ENCODE assay signal across 1 cellular context in the genomic region with DNA sequence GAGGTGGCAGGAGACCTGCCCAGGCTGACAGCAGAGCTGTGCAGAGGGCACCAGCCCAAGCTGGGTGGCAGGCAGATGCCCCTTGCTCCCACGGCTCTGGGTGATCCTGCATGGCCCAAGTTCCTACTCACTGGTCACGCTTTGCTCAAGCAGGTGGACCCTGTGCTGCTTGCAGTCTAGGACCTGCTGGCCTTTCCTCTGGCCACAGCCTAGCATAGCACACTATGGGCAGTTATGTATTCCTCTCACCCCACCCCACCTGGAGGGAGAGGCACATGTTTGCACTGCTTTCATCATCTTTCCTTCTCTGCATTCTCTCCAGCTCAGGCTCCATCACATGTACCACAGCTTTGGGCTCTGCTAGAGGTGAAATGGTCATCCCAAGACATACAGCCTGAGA.
TF ChIP-seq lines count a peak whose summit lies in the region.

No MANE protein-coding gene starts in this region.

TF ChIP-seq in HepG2, 621 proteins besides CTCF, POLR2A, EP300 and RAD21 (continued from another document):
- TF ChIP-seq, protein P1, sequence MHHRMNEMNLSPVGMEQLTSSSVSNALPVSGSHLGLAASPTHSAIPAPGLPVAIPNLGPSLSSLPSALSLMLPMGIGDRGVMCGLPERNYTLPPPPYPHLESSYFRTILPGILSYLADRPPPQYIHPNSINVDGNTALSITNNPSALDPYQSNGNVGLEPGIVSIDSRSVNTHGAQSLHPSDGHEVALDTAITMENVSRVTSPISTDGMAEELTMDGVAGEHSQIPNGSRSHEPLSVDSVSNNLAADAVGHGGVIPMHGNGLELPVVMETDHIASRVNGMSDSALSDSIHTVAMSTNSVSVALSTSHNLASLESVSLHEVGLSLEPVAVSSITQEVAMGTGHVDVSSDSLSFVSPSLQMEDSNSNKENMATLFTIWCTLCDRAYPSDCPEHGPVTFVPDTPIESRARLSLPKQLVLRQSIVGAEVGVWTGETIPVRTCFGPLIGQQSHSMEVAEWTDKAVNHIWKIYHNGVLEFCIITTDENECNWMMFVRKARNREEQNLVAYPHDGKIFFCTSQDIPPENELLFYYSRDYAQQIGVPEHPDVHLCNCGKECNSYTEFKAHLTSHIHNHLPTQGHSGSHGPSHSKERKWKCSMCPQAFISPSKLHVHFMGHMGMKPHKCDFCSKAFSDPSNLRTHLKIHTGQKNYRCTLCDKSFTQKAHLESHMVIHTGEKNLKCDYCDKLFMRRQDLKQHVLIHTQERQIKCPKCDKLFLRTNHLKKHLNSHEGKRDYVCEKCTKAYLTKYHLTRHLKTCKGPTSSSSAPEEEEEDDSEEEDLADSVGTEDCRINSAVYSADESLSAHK (CRISPR knock-in tag; IDR thresholded peaks at IDR 0.05; ENCODE audit: borderline replicate concordance) = no peak
- TF ChIP-seq GPN1 (CRISPR knock-in tag; IDR thresholded peaks at IDR 0.05; ENCODE audit: borderline replicate concordance) = no peak
- no peak for TF ChIP-seq MYC (CRISPR knock-in tag; IDR thresholded peaks at IDR 0.05; ENCODE audit: borderline replicate concordance)
- TF ChIP-seq MLLT10 (CRISPR knock-in tag; IDR thresholded peaks at IDR 0.05) = no peak
- TF ChIP-seq MXD4 (CRISPR knock-in tag; IDR thresholded peaks at IDR 0.05) = no peak
- peak; percentile 41; the same call in 1 of the 2 replicates for TF ChIP-seq ZFX (CRISPR knock-in tag; IDR thresholded peaks at IDR 0.05; ENCODE audit: low read depth)
- TF ChIP-seq, protein P2, sequence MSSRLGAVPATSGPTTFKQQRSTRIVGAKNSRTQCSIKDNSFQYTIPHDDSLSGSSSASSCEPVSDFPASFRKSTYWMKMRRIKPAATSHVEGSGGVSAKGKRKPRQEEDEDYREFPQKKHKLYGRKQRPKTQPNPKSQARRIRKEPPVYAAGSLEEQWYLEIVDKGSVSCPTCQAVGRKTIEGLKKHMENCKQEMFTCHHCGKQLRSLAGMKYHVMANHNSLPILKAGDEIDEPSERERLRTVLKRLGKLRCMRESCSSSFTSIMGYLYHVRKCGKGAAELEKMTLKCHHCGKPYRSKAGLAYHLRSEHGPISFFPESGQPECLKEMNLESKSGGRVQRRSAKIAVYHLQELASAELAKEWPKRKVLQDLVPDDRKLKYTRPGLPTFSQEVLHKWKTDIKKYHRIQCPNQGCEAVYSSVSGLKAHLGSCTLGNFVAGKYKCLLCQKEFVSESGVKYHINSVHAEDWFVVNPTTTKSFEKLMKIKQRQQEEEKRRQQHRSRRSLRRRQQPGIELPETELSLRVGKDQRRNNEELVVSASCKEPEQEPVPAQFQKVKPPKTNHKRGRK (CRISPR knock-in tag; IDR thresholded peaks at IDR 0.05) = no peak
- TF ChIP-seq POGZ (CRISPR knock-in tag; IDR thresholded peaks at IDR 0.05) = no peak
- TF ChIP-seq, protein P3, sequence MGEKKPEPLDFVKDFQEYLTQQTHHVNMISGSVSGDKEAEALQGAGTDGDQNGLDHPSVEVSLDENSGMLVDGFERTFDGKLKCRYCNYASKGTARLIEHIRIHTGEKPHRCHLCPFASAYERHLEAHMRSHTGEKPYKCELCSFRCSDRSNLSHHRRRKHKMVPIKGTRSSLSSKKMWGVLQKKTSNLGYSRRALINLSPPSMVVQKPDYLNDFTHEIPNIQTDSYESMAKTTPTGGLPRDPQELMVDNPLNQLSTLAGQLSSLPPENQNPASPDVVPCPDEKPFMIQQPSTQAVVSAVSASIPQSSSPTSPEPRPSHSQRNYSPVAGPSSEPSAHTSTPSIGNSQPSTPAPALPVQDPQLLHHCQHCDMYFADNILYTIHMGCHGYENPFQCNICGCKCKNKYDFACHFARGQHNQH (CRISPR knock-in tag; IDR thresholded peaks at IDR 0.05) = no peak
- TF ChIP-seq, protein P4, sequence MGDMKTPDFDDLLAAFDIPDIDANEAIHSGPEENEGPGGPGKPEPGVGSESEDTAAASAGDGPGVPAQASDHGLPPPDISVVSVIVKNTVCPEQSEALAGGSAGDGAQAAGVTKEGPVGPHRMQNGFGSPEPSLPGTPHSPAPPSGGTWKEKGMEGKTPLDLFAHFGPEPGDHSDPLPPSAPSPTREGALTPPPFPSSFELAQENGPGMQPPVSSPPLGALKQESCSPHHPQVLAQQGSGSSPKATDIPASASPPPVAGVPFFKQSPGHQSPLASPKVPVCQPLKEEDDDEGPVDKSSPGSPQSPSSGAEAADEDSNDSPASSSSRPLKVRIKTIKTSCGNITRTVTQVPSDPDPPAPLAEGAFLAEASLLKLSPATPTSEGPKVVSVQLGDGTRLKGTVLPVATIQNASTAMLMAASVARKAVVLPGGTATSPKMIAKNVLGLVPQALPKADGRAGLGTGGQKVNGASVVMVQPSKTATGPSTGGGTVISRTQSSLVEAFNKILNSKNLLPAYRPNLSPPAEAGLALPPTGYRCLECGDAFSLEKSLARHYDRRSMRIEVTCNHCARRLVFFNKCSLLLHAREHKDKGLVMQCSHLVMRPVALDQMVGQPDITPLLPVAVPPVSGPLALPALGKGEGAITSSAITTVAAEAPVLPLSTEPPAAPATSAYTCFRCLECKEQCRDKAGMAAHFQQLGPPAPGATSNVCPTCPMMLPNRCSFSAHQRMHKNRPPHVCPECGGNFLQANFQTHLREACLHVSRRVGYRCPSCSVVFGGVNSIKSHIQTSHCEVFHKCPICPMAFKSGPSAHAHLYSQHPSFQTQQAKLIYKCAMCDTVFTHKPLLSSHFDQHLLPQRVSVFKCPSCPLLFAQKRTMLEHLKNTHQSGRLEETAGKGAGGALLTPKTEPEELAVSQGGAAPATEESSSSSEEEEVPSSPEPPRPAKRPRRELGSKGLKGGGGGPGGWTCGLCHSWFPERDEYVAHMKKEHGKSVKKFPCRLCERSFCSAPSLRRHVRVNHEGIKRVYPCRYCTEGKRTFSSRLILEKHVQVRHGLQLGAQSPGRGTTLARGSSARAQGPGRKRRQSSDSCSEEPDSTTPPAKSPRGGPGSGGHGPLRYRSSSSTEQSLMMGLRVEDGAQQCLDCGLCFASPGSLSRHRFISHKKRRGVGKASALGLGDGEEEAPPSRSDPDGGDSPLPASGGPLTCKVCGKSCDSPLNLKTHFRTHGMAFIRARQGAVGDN (CRISPR knock-in tag; IDR thresholded peaks at IDR 0.05) = peak; percentile 64
- no peak for TF ChIP-seq SMARCC2 (IDR thresholded peaks at IDR 0.05)
- no peak for TF ChIP-seq ZNF124 (CRISPR knock-in tag; IDR thresholded peaks at IDR 0.05)
- TF ChIP-seq CEBPB (IDR thresholded peaks at IDR 0.05; ENCODE audit: borderline replicate concordance, low read depth, low read length) = peak; percentile 26; the same call in 1 of the 2 replicates
- TF ChIP-seq ETV5 (CRISPR knock-in tag; IDR thresholded peaks at IDR 0.05; ENCODE audit: borderline replicate concordance) = 0 out of 2 replicates have a peak, but pooled peaks have one; percentile 13
- TF ChIP-seq RXRA (CRISPR knock-in tag; IDR thresholded peaks at IDR 0.05) = peak; percentile 32; the same call in 1 of the 2 replicates
- no peak for TF ChIP-seq ZC3H13 (CRISPR knock-in tag; IDR thresholded peaks at IDR 0.05)
- TF ChIP-seq, protein P5, sequence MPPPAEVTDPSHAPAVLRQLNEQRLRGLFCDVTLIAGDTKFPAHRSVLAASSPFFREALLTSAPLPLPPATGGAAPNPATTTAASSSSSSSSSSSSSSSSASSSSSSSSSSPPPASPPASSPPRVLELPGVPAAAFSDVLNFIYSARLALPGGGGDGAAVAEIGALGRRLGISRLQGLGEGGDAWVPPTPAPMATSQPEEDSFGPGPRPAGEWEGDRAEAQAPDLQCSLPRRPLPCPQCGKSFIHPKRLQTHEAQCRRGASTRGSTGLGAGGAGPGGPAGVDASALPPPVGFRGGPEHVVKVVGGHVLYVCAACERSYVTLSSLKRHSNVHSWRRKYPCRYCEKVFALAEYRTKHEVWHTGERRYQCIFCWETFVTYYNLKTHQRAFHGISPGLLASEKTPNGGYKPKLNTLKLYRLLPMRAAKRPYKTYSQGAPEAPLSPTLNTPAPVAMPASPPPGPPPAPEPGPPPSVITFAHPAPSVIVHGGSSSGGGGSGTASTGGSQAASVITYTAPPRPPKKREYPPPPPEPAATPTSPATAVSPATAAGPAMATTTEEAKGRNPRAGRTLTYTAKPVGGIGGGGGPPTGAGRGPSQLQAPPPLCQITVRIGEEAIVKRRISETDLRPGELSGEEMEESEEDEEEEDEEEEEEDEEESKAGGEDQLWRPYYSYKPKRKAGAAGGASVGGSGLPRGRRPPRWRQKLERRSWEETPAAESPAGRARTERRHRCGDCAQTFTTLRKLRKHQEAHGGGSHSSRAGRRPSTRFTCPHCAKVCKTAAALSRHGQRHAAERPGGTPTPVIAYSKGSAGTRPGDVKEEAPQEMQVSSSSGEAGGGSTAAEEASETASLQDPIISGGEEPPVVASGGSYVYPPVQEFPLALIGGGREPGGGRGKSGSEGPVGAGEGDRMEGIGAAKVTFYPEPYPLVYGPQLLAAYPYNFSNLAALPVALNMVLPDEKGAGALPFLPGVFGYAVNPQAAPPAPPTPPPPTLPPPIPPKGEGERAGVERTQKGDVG (CRISPR knock-in tag; IDR thresholded peaks at IDR 0.05; ENCODE audit: borderline replicate concordance) = no peak
- no peak for TF ChIP-seq SSRP1 (CRISPR knock-in tag; IDR thresholded peaks at IDR 0.05)
- no peak for TF ChIP-seq ZNF446 (CRISPR knock-in tag; IDR thresholded peaks at IDR 0.05)
- TF ChIP-seq ZSCAN22 (CRISPR knock-in tag; IDR thresholded peaks at IDR 0.05) = no peak
- TF ChIP-seq CBFB (CRISPR knock-in tag; IDR thresholded peaks at IDR 0.05) = no peak
- peak; percentile 44; the same call in 1 of the 2 replicates for TF ChIP-seq GATAD2A (CRISPR knock-in tag; IDR thresholded peaks at IDR 0.05)
- TF ChIP-seq, protein P6, sequence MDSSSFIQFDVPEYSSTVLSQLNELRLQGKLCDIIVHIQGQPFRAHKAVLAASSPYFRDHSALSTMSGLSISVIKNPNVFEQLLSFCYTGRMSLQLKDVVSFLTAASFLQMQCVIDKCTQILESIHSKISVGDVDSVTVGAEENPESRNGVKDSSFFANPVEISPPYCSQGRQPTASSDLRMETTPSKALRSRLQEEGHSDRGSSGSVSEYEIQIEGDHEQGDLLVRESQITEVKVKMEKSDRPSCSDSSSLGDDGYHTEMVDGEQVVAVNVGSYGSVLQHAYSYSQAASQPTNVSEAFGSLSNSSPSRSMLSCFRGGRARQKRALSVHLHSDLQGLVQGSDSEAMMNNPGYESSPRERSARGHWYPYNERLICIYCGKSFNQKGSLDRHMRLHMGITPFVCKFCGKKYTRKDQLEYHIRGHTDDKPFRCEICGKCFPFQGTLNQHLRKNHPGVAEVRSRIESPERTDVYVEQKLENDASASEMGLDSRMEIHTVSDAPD (CRISPR knock-in tag; IDR thresholded peaks at IDR 0.05) = no peak
TF ChIP-seq in HepG2: peak in this region for 22.
